Comparison of ENCODE assay signal across 12 cellular contexts in genomic region chr11:3050386-3051325, GRCh38. TPM values are rescaled to one million over a fixed set of nuclear protein-coding genes. Genes with fewer than 3 reads are reported as not detected.
DNase-seq lines count a peak whose midpoint lies in the region; ATAC-seq, FAIRE-seq and TF ChIP-seq lines count a peak whose summit lies in the region.
"Had no signal": no experiment of that assay in that cellular context is flagged by ENCODE, and none has a peak within 500 bp of the region (broad histone marks: within the 10 kb centered on the region; RNA-seq: fewer than 3 reads in every experiment).

No MANE protein-coding gene starts in this region.

- no peak for FAIRE-seq in A549 (lab: Jason Lieb, UNC)
- FAIRE-seq: pancreas had no signal

- H3K4me3 ChIP-seq in A549 (no peak overlapping the region), GM12875 (ENCODE audit: low read depth, low read length) (peak overlapping the region; percentile 47)
- H3K4me3 ChIP-seq: cardiac muscle cell, hepatocyte, pancreas had no signal

- no peak for TF ChIP-seq EP300 in A549 (IDR thresholded peaks at IDR 0.05)

- no peak for TF ChIP-seq POLR2A in A549 (IDR thresholded peaks at IDR 0.05; ENCODE audit: low read length)

- H3K27me3 ChIP-seq in layer of hippocampus (ENCODE audit: control insufficient read depth, insufficient read depth, low read length) = no peaks in the 10 kb centered on the region
- H3K27me3 ChIP-seq: cardiac muscle cell, hepatocyte, pancreas had no signal

- H3K9me3 Mint-ChIP-seq in WTC11 (no peaks in the 10 kb centered on the region), mesothelial cell of epicardium (no peaks in the 10 kb centered on the region)

- H3K27ac ChIP-seq in A549 (peak overlapping the region; percentile 38 to 79; a peak in 4 of 6 replicates), layer of hippocampus (ENCODE audit: low read depth, low read length) (peak overlapping the region; percentile 86)
- H3K27ac ChIP-seq: cardiac muscle cell, pancreas had no signal

- ATAC-seq in A549 (peak in 1 of 2 experiments; percentile 3; a peak in 3 of 6 replicates), WTC11 (no peak)

- TF ChIP-seq RAD21 in A549 (conservative IDR thresholded peaks at IDR 0.05 in 1 of 2, IDR thresholded peaks at IDR 0.05 in 1 of 2) = no peak

- TF ChIP-seq CTCF in A549 (IDR thresholded peaks at IDR 0.05) (no peak), GM12875 (IDR thresholded peaks at IDR 0.05; ENCODE audit: borderline replicate concordance, insufficient read depth, low read depth, low read length) (no peak), WTC11 (IDR thresholded peaks at IDR 0.05) (no peak), mesothelial cell of epicardium (IDR thresholded peaks at IDR 0.05; ENCODE audit: unreplicated experiment) (no peak)

- H3K4me1 ChIP-seq in A549 = peaks cover 45% of the 10 kb centered on the region

- H3K4me3 Mint-ChIP-seq in WTC11 (no peak overlapping the region), mesothelial cell of epicardium (no peak overlapping the region)

- H3K27ac Mint-ChIP-seq in WTC11 = peak overlapping the region; percentile 78
- H3K27ac Mint-ChIP-seq in mesothelial cell of epicardium = no peak overlapping the region

- POLR2A ChIA-PET in A549 (lab: Yijun Ruan, JAX) = interaction anchor here (0.5 to 0.8 kb wide), 2 partner anchors 137 to 328 kb away, joined by 3 read pairs; partner anchors contain the start of gene ZNF195
- POLR2A ChIA-PET in WTC11 (lab: Charles Lee) = interaction anchor here (1.0 kb wide), 1 partner anchor 7 kb away, joined by 3 read pairs; no protein-coding TSS in a partner anchor

- no peaks in the 10 kb centered on the region for H3K9me3 ChIP-seq in A549
- H3K9me3 ChIP-seq: pancreas had no signal

- H3K36me3 Mint-ChIP-seq in WTC11 = peaks cover 14% of the 10 kb centered on the region; the same call in 1 of the 2 replicates
- H3K36me3 Mint-ChIP-seq in mesothelial cell of epicardium = no peaks in the 10 kb centered on the region

- WGBS in A549 (ENCODE audit: missing lambda C conversion rate) = 95% methylated on average over 17 of the region's 20 CpGs

- no peak for DNase-seq in A549 (ENCODE audit: low read depth in 1 of 2, low spot score in 1 of 2)
- no peak for DNase-seq in WTC11 (ENCODE audit: low spot score)
- no peak for DNase-seq in DMS79 (lab: John Stamatoyannopoulos, UW)
- no peak for DNase-seq in cerebellar cortex (ENCODE audit: low spot score)
- no peak for DNase-seq in HuH-7 (ENCODE audit: low spot score)
- DNase-seq in mesothelial cell of epicardium (ENCODE audit: low spot score in 2 of 2, unreplicated experiment in 2 of 2) = no peak
- DNase-seq: NCI-H2081 treated with DMSO at 0.1 percent for 48 hours had no signal

- H3K4me1 Mint-ChIP-seq in WTC11 (peaks cover 32% of the 10 kb centered on the region), mesothelial cell of epicardium (peaks cover 4% of the 10 kb centered on the region)

- H3K27me3 Mint-ChIP-seq in WTC11 (ENCODE audit: low read depth) (no peaks in the 10 kb centered on the region; the same call in 1 of the 2 replicates), mesothelial cell of epicardium (ENCODE audit: low read depth) (no peaks in the 10 kb centered on the region)

- CTCF ChIA-PET in A549 (lab: Yijun Ruan, JAX) (interaction anchor here (0.6 to 11.1 kb wide), 9 partner anchors 8 to 362 kb away, joined by 3 to 116 read pairs (median 3); no protein-coding TSS in a partner anchor), WTC11 (lab: Charles Lee) (interaction anchor here (1.0 to 2.7 kb wide), 4 partner anchors 14 to 45 kb away, joined by 3 to 23 read pairs (median 4); no protein-coding TSS in a partner anchor)

- peak overlapping the region; percentile 65 for H3K4me2 ChIP-seq in A549
- H3K4me2 ChIP-seq: hepatocyte had no signal

TF ChIP-seq in A549, 52 proteins besides CTCF, POLR2A, EP300 and RAD21 (continues in another document):
- no peak for TF ChIP-seq ATOH8 (CRISPR knock-in tag; IDR thresholded peaks at IDR 0.05; ENCODE audit: low read depth)
- TF ChIP-seq HES2 (IDR thresholded peaks at IDR 0.05) = no peak
- no peak for TF ChIP-seq TFCP2L1 (CRISPR knock-in tag; IDR thresholded peaks at IDR 0.05)
- TF ChIP-seq, protein P1, sequence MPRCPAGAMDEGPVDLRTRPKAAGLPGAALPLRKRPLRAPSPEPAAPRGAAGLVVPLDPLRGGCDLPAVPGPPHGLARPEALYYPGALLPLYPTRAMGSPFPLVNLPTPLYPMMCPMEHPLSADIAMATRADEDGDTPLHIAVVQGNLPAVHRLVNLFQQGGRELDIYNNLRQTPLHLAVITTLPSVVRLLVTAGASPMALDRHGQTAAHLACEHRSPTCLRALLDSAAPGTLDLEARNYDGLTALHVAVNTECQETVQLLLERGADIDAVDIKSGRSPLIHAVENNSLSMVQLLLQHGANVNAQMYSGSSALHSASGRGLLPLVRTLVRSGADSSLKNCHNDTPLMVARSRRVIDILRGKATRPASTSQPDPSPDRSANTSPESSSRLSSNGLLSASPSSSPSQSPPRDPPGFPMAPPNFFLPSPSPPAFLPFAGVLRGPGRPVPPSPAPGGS (IDR thresholded peaks at IDR 0.05) = no peak
- TF ChIP-seq, protein P2, sequence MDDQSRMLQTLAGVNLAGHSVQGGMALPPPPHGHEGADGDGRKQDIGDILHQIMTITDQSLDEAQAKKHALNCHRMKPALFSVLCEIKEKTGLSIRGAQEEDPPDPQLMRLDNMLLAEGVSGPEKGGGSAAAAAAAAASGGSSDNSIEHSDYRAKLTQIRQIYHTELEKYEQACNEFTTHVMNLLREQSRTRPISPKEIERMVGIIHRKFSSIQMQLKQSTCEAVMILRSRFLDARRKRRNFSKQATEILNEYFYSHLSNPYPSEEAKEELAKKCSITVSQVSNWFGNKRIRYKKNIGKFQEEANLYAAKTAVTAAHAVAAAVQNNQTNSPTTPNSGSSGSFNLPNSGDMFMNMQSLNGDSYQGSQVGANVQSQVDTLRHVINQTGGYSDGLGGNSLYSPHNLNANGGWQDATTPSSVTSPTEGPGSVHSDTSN (IDR thresholded peaks at IDR 0.05) = no peak

TF ChIP-seq in WTC11, 78 proteins besides CTCF, POLR2A, EP300 and RAD21 (continues in another document):
- no peak for TF ChIP-seq USF2 (CRISPR knock-in tag; IDR thresholded peaks at IDR 0.05)
- no peak for TF ChIP-seq SMAD4 (CRISPR knock-in tag; IDR thresholded peaks at IDR 0.05)
- TF ChIP-seq SMAD3 (CRISPR knock-in tag; IDR thresholded peaks at IDR 0.05; ENCODE audit: borderline replicate concordance) = no peak
- no peak for TF ChIP-seq TEAD1 (CRISPR knock-in tag; IDR thresholded peaks at IDR 0.05)
- TF ChIP-seq ZSCAN18 (CRISPR knock-in tag; IDR thresholded peaks at IDR 0.05) = no peak
- no peak for TF ChIP-seq FOXP1 (CRISPR knock-in tag; IDR thresholded peaks at IDR 0.05; ENCODE audit: borderline replicate concordance)
- no peak for TF ChIP-seq SOX15 (CRISPR knock-in tag; IDR thresholded peaks at IDR 0.05)
- TF ChIP-seq FOXP4 (CRISPR knock-in tag; IDR thresholded peaks at IDR 0.05) = no peak
- no peak for TF ChIP-seq CBFB (CRISPR knock-in tag; IDR thresholded peaks at IDR 0.05; ENCODE audit: low read depth)

RNA-seq across cellular contexts. Expression of gene CARS1, which starts 6.6 kb away (rescaled TPM):
- polyA plus RNA-seq in A549 (2011; rRNA removed) (109 and 130 TPM in 2 replicates), A549 (2017; fragmentation: RNase III; extraction: RNeasy Plus Mini Kit Qiagen cat#74134 plus additional on column Dnase treatment) (52.7 to 56.3 TPM (median 56.2 TPM) in 3 replicates)
- polyA plus RNA-seq in A549 (2012; cell fraction: cytosol; rRNA removed) = 43.3 and 43.9 TPM in 2 replicates
- polyA plus RNA-seq in A549 (2012; cell fraction: nucleus; rRNA removed) = 105 and 130 TPM in 2 replicates
- polyA minus RNA-seq in A549 (2011; rRNA and poly(A)+ RNA removed) = 67.3 and 71.3 TPM in 2 replicates
- total RNA-seq in WTC11 (2021) (57.9 to 92.0 TPM (median 62.0 TPM) in 3 replicates), mesothelial cell of epicardium (32.7 to 33.4 TPM (median 32.9 TPM) in 3 replicates)

RNA-seq across cellular contexts. Expression of gene NAP1L4, which starts 58.5 kb away (rescaled TPM):
- polyA plus RNA-seq in A549 (2011; rRNA removed) (128 and 148 TPM in 2 replicates), A549 (2017; fragmentation: RNase III; extraction: RNeasy Plus Mini Kit Qiagen cat#74134 plus additional on column Dnase treatment) (129 to 134 TPM (median 132 TPM) in 3 replicates)
- polyA plus RNA-seq in A549 (2012; cell fraction: cytosol; rRNA removed) = 73.9 and 95.8 TPM in 2 replicates
- 97.5 and 143 TPM in 2 replicates for polyA plus RNA-seq in A549 (2012; cell fraction: nucleus; rRNA removed)
- polyA minus RNA-seq in A549 (2011; rRNA and poly(A)+ RNA removed) = 52.9 and 61.4 TPM in 2 replicates
- total RNA-seq in WTC11 (2021) (160 to 189 TPM (median 181 TPM) in 3 replicates), mesothelial cell of epicardium (155 to 171 TPM (median 163 TPM) in 3 replicates)
